8 cellular contexts compared by ENCODE assay signal in genomic region chr3:107235923-107236315, GRCh38.
DNase-seq lines count a peak whose midpoint lies in the region; ATAC-seq and TF ChIP-seq lines count a peak whose summit lies in the region.

No MANE protein-coding gene starts in this region.

- H3K27me3 ChIP-seq in Karpas-422 (ENCODE audit: low read length) (no peaks in the 10 kb centered on the region), PC-9 (ENCODE audit: insufficient read depth, low read depth) (no peaks in the 10 kb centered on the region)

- H3K36me3 Mint-ChIP-seq in activated naive CD8-positive, alpha-beta T cell treated with anti-CD3 and anti-CD28 coated beads, Interleukin-2, amount 50 U/mL, for 24 hours (ENCODE audit: low read depth) = no peaks in the 10 kb centered on the region

- no peak overlapping the region for H2AFZ ChIP-seq in Karpas-422 (ENCODE audit: low read length)
- H2AFZ ChIP-seq in PC-9 = no peak overlapping the region

- H3K4me3 ChIP-seq in Karpas-422 (ENCODE audit: low read length) = peak overlapping the region; percentile 19; the same call in 1 of the 2 replicates
- H3K4me3 ChIP-seq in PC-9 = peak overlapping the region; percentile 22; the same call in 1 of the 2 replicates

- no peaks in the 10 kb centered on the region for H3K9me3 Mint-ChIP-seq in activated naive CD8-positive, alpha-beta T cell treated with anti-CD3 and anti-CD28 coated beads, Interleukin-2, amount 50 U/mL, for 24 hours

- peak overlapping the region; percentile 70 for H3K4me3 Mint-ChIP-seq in activated naive CD8-positive, alpha-beta T cell treated with anti-CD3 and anti-CD28 coated beads, Interleukin-2, amount 50 U/mL, for 24 hours

- H3K9me3 ChIP-seq in ES-I3 (ENCODE audit: control insufficient read depth, insufficient read depth, low read length) = no peaks in the 10 kb centered on the region
- H3K9me3 ChIP-seq in Karpas-422 (ENCODE audit: low read length) = no peaks in the 10 kb centered on the region
- no peaks in the 10 kb centered on the region for H3K9me3 ChIP-seq in PC-9 (ENCODE audit: insufficient read depth, low read depth)

- H4K20me1 ChIP-seq in Karpas-422 (ENCODE audit: insufficient read depth, low read depth, low read length) (no peaks in the 10 kb centered on the region), PC-9 (ENCODE audit: insufficient read depth) (no peaks in the 10 kb centered on the region)

- POLR2A ChIA-PET in PC-9 (lab: Charles Lee; ENCODE audit: unreplicated experiment) = interaction anchor here (0.5 to 0.7 kb wide), 3 partner anchors 10 to 1316 kb away, joined by 3 to 4 read pairs (median 4); no protein-coding TSS in a partner anchor

- peak overlapping the region; percentile 23; the same call in 1 of the 2 replicates for H3K9ac ChIP-seq in ES-I3 (ENCODE audit: low read depth, low read length)
- peak overlapping the region; percentile 14; the same call in 1 of the 2 replicates for H3K9ac ChIP-seq in Karpas-422 (ENCODE audit: low read length)

- H3K4me2 ChIP-seq in Karpas-422 (ENCODE audit: low read depth, low read length, poor library complexity, severe bottlenecking) (peak overlapping the region; percentile 36), PC-9 (peak overlapping the region; percentile 61)

- CTCF ChIA-PET in PC-9 (lab: Charles Lee) = interaction anchor here (0.5 to 1.8 kb wide), 12 partner anchors 28 to 1317 kb away, joined by 3 to 15 read pairs (median 4); no protein-coding TSS in a partner anchor

- peak; percentile 89 for DNase-seq in Karpas-422
- peak; percentile 51 to 88 for DNase-seq in PC-9
- DNase-seq in activated naive CD8-positive, alpha-beta T cell treated with anti-CD3 and anti-CD28 coated beads, Interleukin-2, amount 50 U/mL, for 24 hours = peak; percentile 25
- DNase-seq in glomerular visceral epithelial cell (ENCODE audit: extremely low spot score) = peak; percentile 77
- no peak for DNase-seq in omental fat pad (ENCODE audit: low spot score)
- no peak for DNase-seq in mesenteric fat pad (ENCODE audit: low spot score)

- H3K79me2 ChIP-seq in Karpas-422 (ENCODE audit: low read length) = peaks cover 4% of the 10 kb centered on the region
- H3K79me2 ChIP-seq in PC-9 (ENCODE audit: low read depth) = peaks cover 3% of the 10 kb centered on the region

- ATAC-seq in GM21717 (IDR thresholded peaks at IDR 0.05; ENCODE audit: unreplicated experiment) = peak; percentile 62
- peak; percentile 65 for ATAC-seq in activated naive CD8-positive, alpha-beta T cell treated with anti-CD3 and anti-CD28 coated beads, Interleukin-2, amount 50 U/mL, for 24 hours
- peak; percentile 83 for ATAC-seq in omental fat pad (ENCODE audit: low FRiP score)

- TF ChIP-seq CTCF in PC-9 (conservative IDR thresholded peaks at IDR 0.05) = peak; percentile 99
- TF ChIP-seq CTCF in omental fat pad (IDR thresholded peaks at IDR 0.05) = peak in 1 of 3 donors; percentile 42

- H3K27me3 Mint-ChIP-seq in activated naive CD8-positive, alpha-beta T cell treated with anti-CD3 and anti-CD28 coated beads, Interleukin-2, amount 50 U/mL, for 24 hours = peaks cover 3% of the 10 kb centered on the region

- intact Hi-C loops in PC-9 (cut with micrococcal nuclease; ENCODE audit: unreplicated experiment) = loop anchor here (1.0 to 5.0 kb wide), 9 partner anchors 30 to 1316 kb away; no protein-coding TSS in a partner anchor

- H3K27ac Mint-ChIP-seq in activated naive CD8-positive, alpha-beta T cell treated with anti-CD3 and anti-CD28 coated beads, Interleukin-2, amount 50 U/mL, for 24 hours = no peak overlapping the region

- H3K36me3 ChIP-seq in ES-I3 (ENCODE audit: insufficient read depth, low read length) (no peaks in the 10 kb centered on the region), Karpas-422 (ENCODE audit: insufficient read depth, low read length) (no peaks in the 10 kb centered on the region), PC-9 (ENCODE audit: low read depth) (no peaks in the 10 kb centered on the region)

- BruUV-seq in PC-9 (replicated peaks; lab: Mats Ljungman, UMichigan) = no TSS peak

- H3F3A ChIP-seq in PC-9 (ENCODE audit: insufficient read depth, low read depth) = peaks cover 18% of the 10 kb centered on the region

- peaks cover 14% of the 10 kb centered on the region for H3K4me1 Mint-ChIP-seq in activated naive CD8-positive, alpha-beta T cell treated with anti-CD3 and anti-CD28 coated beads, Interleukin-2, amount 50 U/mL, for 24 hours

- H3K27ac ChIP-seq in Karpas-422 (ENCODE audit: low read length) = no peak overlapping the region
- peak overlapping the region; percentile 23 for H3K27ac ChIP-seq in PC-9

- H3K9me2 ChIP-seq in Karpas-422 (replicated peaks; ENCODE audit: insufficient read depth, low read length) (no peaks in the 10 kb centered on the region), PC-9 (ENCODE audit: insufficient read depth) (no peaks in the 10 kb centered on the region)

- H3K4me1 ChIP-seq in ES-I3 (ENCODE audit: insufficient read depth, low read length) = no peaks in the 10 kb centered on the region
- peaks cover 12% of the 10 kb centered on the region for H3K4me1 ChIP-seq in Karpas-422 (ENCODE audit: low read length)
- H3K4me1 ChIP-seq in PC-9 (replicated peaks; ENCODE audit: insufficient read depth) = peaks cover 33% of the 10 kb centered on the region

Comparison
In these comparisons a context has a peak if more than half of its experiments do, and no peak if none do; other contexts are left out.
1. DNase-seq: peak in Karpas-422 (single experiment), PC-9 (2 of 2), activated naive CD8-positive, alpha-beta T cell treated with anti-CD3 and anti-CD28 coated beads, Interleukin-2, amount 50 U/mL, for 24 hours (single experiment) and glomerular visceral epithelial cell (single experiment); none in omental fat pad (single experiment) and mesenteric fat pad (single experiment).
2. Peak in every context shown above with its lines, with median percentiles within 50 percentile points of each other: ATAC-seq.